22 cellular contexts compared by ENCODE assay signal in the genomic region with DNA sequence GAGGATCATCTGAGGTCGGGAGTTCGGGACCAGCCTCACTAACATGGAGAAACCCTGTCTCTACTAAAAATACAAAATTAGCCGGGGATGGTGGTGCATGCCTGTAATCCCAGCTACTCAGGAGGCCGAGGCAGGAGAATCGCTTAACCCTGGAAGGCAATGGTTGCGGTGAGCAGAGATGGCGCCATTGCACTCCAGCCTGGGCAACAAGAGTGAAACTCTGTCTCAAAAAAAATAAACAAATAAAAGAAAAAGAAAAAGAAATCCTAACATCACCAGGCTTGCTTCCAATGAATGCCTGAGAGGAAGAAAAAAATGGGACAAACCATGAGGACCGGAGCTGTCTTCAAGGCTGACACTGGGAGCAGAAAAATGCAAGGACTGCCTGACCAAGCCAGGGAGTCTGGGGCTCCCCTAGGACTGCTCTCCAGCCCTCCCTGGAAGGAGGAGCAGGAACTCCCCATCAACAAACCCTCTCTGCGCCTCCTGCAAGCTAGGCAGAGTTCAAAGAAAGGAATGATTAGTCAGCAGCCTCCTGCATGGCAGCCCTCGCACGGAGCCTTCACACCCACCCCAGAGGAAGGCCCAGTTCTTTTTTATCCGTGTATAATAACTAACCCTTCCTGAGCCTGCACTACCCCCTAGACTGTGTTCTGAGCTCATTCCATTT. TPM values are rescaled to one million over a fixed set of nuclear protein-coding genes. Genes with fewer than 3 reads are reported as not detected.
DNase-seq lines count a peak whose midpoint lies in the region; ATAC-seq and TF ChIP-seq lines count a peak whose summit lies in the region.
"Had no signal": no experiment of that assay in that cellular context is flagged by ENCODE, and none has a peak within 500 bp of the region (broad histone marks: within the 10 kb centered on the region; RNA-seq: fewer than 3 reads in every experiment).

No MANE protein-coding gene starts in this region.

- no peak overlapping the region for H3K4me3 ChIP-seq in AG04449 (ENCODE audit: low read depth, low read length)
- no peak overlapping the region for H3K4me3 ChIP-seq in H7 (ENCODE audit: insufficient read depth, low read depth, low read length)
- H3K4me3 ChIP-seq in astrocyte of the spinal cord (ENCODE audit: low read depth, low read length): no peak overlapping the region
- H3K4me3 ChIP-seq: heart left ventricle, prostate gland, skin epidermis, thoracic aorta had no signal

- in situ Hi-C loops in astrocyte of the spinal cord (cut with HindIII; ENCODE audit: low sequenced_read_pairs): no loop called here

- no peak for TF ChIP-seq CTCF in AG04449 (IDR thresholded peaks at IDR 0.05; ENCODE audit: insufficient read depth, low read length, missing control alignments)
- no peak for TF ChIP-seq CTCF in astrocyte of the spinal cord (IDR thresholded peaks at IDR 0.05; ENCODE audit: low read depth, low read length)

- CTCF ChIA-PET in AG04449 (lab: Yijun Ruan, JAX): no interaction called here
- CTCF ChIA-PET in activated CD8-positive, alpha-beta T cell treated with anti-CD3 and anti-CD28 coated beads, Interleukin-2, amount 10 ng/mL, durations not matched to agents 7 days and 5 days (lab: Charles Lee): interaction anchor here (1.3 kb wide), 1 partner anchor 19 kb away, joined by 4 read pairs; no protein-coding TSS in a partner anchor

- H3K27me3 ChIP-seq in H7 (ENCODE audit: control insufficient read depth, insufficient read depth, low read length): no peaks in the 10 kb centered on the region
- H3K27me3 ChIP-seq: heart left ventricle had no signal

- DNase-seq in AG04449 (ENCODE audit: low read depth, low spot score) (peak; percentile 24), H7 (peak; percentile 60), astrocyte of the spinal cord (ENCODE audit: low read depth, low spot score) (peak; percentile 78), iris pigment epithelial cell (ENCODE audit: low read depth) (peak; percentile 7), NCI-H2029 (lab: John Stamatoyannopoulos, UW) (no peak)
- no peak for DNase-seq in activated naive CD8-positive, alpha-beta T cell treated with anti-CD3 and anti-CD28 coated beads, Interleukin-2, amount 50 U/mL, for 24 hours
- no peak for DNase-seq in activated CD8-positive, alpha-beta T cell treated with anti-CD3 and anti-CD28 coated beads, Interleukin-2, amount 10 ng/mL, durations not matched to agents 7 days and 5 days
- DNase-seq: activated CD4-positive, alpha-beta T cell treated with anti-CD3 and anti-CD28 coated beads for 36 hours; heart left ventricle; NCI-H2029 treated with DMSO at 0.1 percent for 48 hours; NCI-H226; NCI-H774; SIG-M5; stimulated activated CD4-positive, alpha-beta T cell treated with anti-CD3 and anti-CD28 coated beads, Interleukin-2, amount 100 ng/mL, for 48 hours; stimulated activated naive CD4-positive, alpha-beta T cell treated with Interleukin-2 at 50 U/mL for 16 hours; T-cell had no signal

- no peak overlapping the region for H3K27ac Mint-ChIP-seq in activated naive CD8-positive, alpha-beta T cell treated with anti-CD3 and anti-CD28 coated beads, Interleukin-2, amount 50 U/mL, for 24 hours
- H3K27ac Mint-ChIP-seq in activated CD8-positive, alpha-beta T cell treated with anti-CD3 and anti-CD28 coated beads, Interleukin-2, amount 10 ng/mL, durations not matched to agents 7 days and 5 days: no peak overlapping the region
- H3K27ac Mint-ChIP-seq: activated CD4-positive, alpha-beta T cell treated with anti-CD3 and anti-CD28 coated beads for 36 hours had no signal

- H3K9me3 Mint-ChIP-seq in activated naive CD8-positive, alpha-beta T cell treated with anti-CD3 and anti-CD28 coated beads, Interleukin-2, amount 50 U/mL, for 24 hours: no peaks in the 10 kb centered on the region
- H3K9me3 Mint-ChIP-seq in activated CD8-positive, alpha-beta T cell treated with anti-CD3 and anti-CD28 coated beads, Interleukin-2, amount 10 ng/mL, durations not matched to agents 7 days and 5 days (ENCODE audit: insufficient read depth): no peaks in the 10 kb centered on the region
- H3K9me3 Mint-ChIP-seq: neural crest cell, T-cell had no signal

- no peak for ATAC-seq in activated naive CD8-positive, alpha-beta T cell treated with anti-CD3 and anti-CD28 coated beads, Interleukin-2, amount 50 U/mL, for 24 hours
- ATAC-seq in activated CD8-positive, alpha-beta T cell treated with anti-CD3 and anti-CD28 coated beads, Interleukin-2, amount 10 ng/mL, durations not matched to agents 7 days and 5 days: no peak
- no peak for ATAC-seq in GM18867 (IDR thresholded peaks at IDR 0.05; ENCODE audit: unreplicated experiment)
- ATAC-seq: activated CD4-positive, alpha-beta T cell treated with anti-CD3 and anti-CD28 coated beads for 36 hours; HCT116; heart left ventricle; T-cell had no signal

- peaks cover 48% of the 10 kb centered on the region for H3K36me3 Mint-ChIP-seq in activated naive CD8-positive, alpha-beta T cell treated with anti-CD3 and anti-CD28 coated beads, Interleukin-2, amount 50 U/mL, for 24 hours (ENCODE audit: low read depth)
- peaks cover 69% of the 10 kb centered on the region for H3K36me3 Mint-ChIP-seq in activated CD8-positive, alpha-beta T cell treated with anti-CD3 and anti-CD28 coated beads, Interleukin-2, amount 10 ng/mL, durations not matched to agents 7 days and 5 days (ENCODE audit: low read depth)

- H3K4me1 Mint-ChIP-seq in activated naive CD8-positive, alpha-beta T cell treated with anti-CD3 and anti-CD28 coated beads, Interleukin-2, amount 50 U/mL, for 24 hours: peaks cover 2% of the 10 kb centered on the region
- peaks cover 24% of the 10 kb centered on the region for H3K4me1 Mint-ChIP-seq in activated CD8-positive, alpha-beta T cell treated with anti-CD3 and anti-CD28 coated beads, Interleukin-2, amount 10 ng/mL, durations not matched to agents 7 days and 5 days (ENCODE audit: low read depth)
- H3K4me1 Mint-ChIP-seq: neural crest cell had no signal

- H3K4me3 Mint-ChIP-seq in activated naive CD8-positive, alpha-beta T cell treated with anti-CD3 and anti-CD28 coated beads, Interleukin-2, amount 50 U/mL, for 24 hours: no peak overlapping the region
- no peak overlapping the region for H3K4me3 Mint-ChIP-seq in activated CD8-positive, alpha-beta T cell treated with anti-CD3 and anti-CD28 coated beads, Interleukin-2, amount 10 ng/mL, durations not matched to agents 7 days and 5 days
- H3K4me3 Mint-ChIP-seq: activated CD4-positive, alpha-beta T cell treated with anti-CD3 and anti-CD28 coated beads for 36 hours; neural crest cell; T-cell had no signal

- POLR2A ChIA-PET in AG04449 (lab: Yijun Ruan, JAX): no interaction called here
- POLR2A ChIA-PET in activated CD8-positive, alpha-beta T cell treated with anti-CD3 and anti-CD28 coated beads, Interleukin-2, amount 10 ng/mL, durations not matched to agents 7 days and 5 days (lab: Charles Lee): interaction anchor here (0.6 kb wide), 1 partner anchor 785 kb away, joined by 3 read pairs; no protein-coding TSS in a partner anchor

- no peaks in the 10 kb centered on the region for H3K27me3 Mint-ChIP-seq in activated naive CD8-positive, alpha-beta T cell treated with anti-CD3 and anti-CD28 coated beads, Interleukin-2, amount 50 U/mL, for 24 hours
- no peaks in the 10 kb centered on the region for H3K27me3 Mint-ChIP-seq in activated CD8-positive, alpha-beta T cell treated with anti-CD3 and anti-CD28 coated beads, Interleukin-2, amount 10 ng/mL, durations not matched to agents 7 days and 5 days (ENCODE audit: low read depth)
- H3K27me3 Mint-ChIP-seq: activated CD4-positive, alpha-beta T cell treated with anti-CD3 and anti-CD28 coated beads for 36 hours; T-cell had no signal

- H3K36me3 ChIP-seq in H7 (replicated peaks; ENCODE audit: control insufficient read depth, insufficient read depth, low read length): peaks cover 22% of the 10 kb centered on the region
- H3K36me3 ChIP-seq: prostate gland, thoracic aorta had no signal

RNA-seq across cellular contexts. Expression of a gene that starts 55.4 kb away (rescaled TPM):
- 40.1 and 50.3 TPM in 2 replicates for total RNA-seq in H7 (2014; rRNA removed; shearing (Covaris generic))
- total RNA-seq in activated CD8-positive, alpha-beta T cell treated with anti-CD3 and anti-CD28 coated beads, Interleukin-2, amount 10 ng/mL, durations not matched to agents 7 days and 5 days: 100 to 1,000 TPM; 202 to 206 TPM

Comparison
In these comparisons a context has a peak if more than half of its experiments do, and no peak if none do; other contexts are left out.
1. DNase-seq: peak in AG04449 (single experiment), H7 (single experiment), astrocyte of the spinal cord (single experiment) and iris pigment epithelial cell (single experiment); none in activated naive CD8-positive, alpha-beta T cell treated with anti-CD3 and anti-CD28 coated beads, Interleukin-2, amount 50 U/mL, for 24 hours (single experiment), activated CD8-positive, alpha-beta T cell treated with anti-CD3 and anti-CD28 coated beads, Interleukin-2, amount 10 ng/mL, durations not matched to agents 7 days and 5 days (single experiment) and NCI-H2029 (single experiment).